17 cellular contexts compared by ENCODE assay signal in the genomic region with DNA sequence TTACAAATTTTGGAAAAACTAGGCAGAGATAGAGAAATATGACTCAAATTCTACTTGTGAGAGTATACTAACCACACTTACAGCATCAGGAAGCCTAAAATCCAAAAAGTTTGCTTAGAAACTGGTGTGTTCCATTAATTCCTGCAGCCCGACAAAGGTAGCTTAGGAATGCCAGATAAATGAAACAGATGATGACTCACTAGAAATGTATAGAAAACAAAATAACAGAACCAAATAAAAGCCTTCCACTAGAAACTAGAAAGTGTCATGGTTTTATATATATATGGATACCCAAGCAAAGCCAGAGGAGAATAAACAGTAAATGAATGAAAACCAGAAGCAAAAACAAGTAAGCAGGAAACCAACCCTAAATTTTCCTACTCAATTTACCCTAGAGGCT.
DNase-seq lines count a peak whose midpoint lies in the region; ATAC-seq, FAIRE-seq and TF ChIP-seq lines count a peak whose summit lies in the region.
"Had no signal": no experiment of that assay in that cellular context is flagged by ENCODE, and none has a peak within 500 bp of the region (broad histone marks: within the 10 kb centered on the region; RNA-seq: fewer than 3 reads in every experiment).

No MANE protein-coding gene starts in this region.

- POLR2A ChIA-PET in PC-3 (lab: Charles Lee; ENCODE audit: unreplicated experiment), result no interaction called here

- H3K9me3 Mint-ChIP-seq in GM23338, result no peaks in the 10 kb centered on the region

- no peak overlapping the region for H2AFZ ChIP-seq in GM23338
- no peak overlapping the region; the same call in 1 of the 2 replicates for H2AFZ ChIP-seq in PC-3 (ENCODE audit: low read length)

- peaks cover 5% of the 10 kb centered on the region; the same call in 1 of the 2 replicates for H3K9me2 ChIP-seq in GM23338 (ENCODE audit: insufficient read depth)
- no peaks in the 10 kb centered on the region for H3K9me2 ChIP-seq in PC-3 (replicated peaks; ENCODE audit: low read length)

- H4K20me1 ChIP-seq in GM23338 (replicated peaks; ENCODE audit: insufficient read depth) (no peaks in the 10 kb centered on the region), PC-3 (ENCODE audit: low read length) (no peaks in the 10 kb centered on the region)
- H4K20me1 ChIP-seq: BLaER1 had no signal

- H3K4me1 Mint-ChIP-seq in GM23338, result peaks cover 45% of the 10 kb centered on the region
- H3K4me1 Mint-ChIP-seq: CD8-positive, alpha-beta memory T cell had no signal

- H3K9me3 ChIP-seq in PC-3 (ENCODE audit: low read length) (no peaks in the 10 kb centered on the region), pancreas (no peaks in the 10 kb centered on the region)
- H3K9me3 ChIP-seq: BLaER1 had no signal

- H3K36me3 ChIP-seq in GM23338 (ENCODE audit: insufficient read depth) (no peaks in the 10 kb centered on the region), PC-3 (ENCODE audit: low read depth, low read length) (no peaks in the 10 kb centered on the region), bronchial epithelial cell (ENCODE audit: control insufficient read depth, insufficient read depth, low read length) (no peaks in the 10 kb centered on the region), pancreas (no peaks in the 10 kb centered on the region)
- H3K36me3 ChIP-seq: BLaER1 had no signal

- intact Hi-C loops in PC-3 (cut with micrococcal nuclease), result no loop called here
- intact Hi-C loops in pancreas (cut with DNase I), result no loop called here

- no peaks in the 10 kb centered on the region for H3K27me3 ChIP-seq in GM23338 (ENCODE audit: insufficient read depth)
- no peaks in the 10 kb centered on the region for H3K27me3 ChIP-seq in PC-3 (ENCODE audit: low read length)
- H3K27me3 ChIP-seq in bronchial epithelial cell (ENCODE audit: control insufficient read depth, insufficient read depth, low read length), result no peaks in the 10 kb centered on the region
- H3K27me3 ChIP-seq in pancreas, result no peaks in the 10 kb centered on the region
- H3K27me3 ChIP-seq: BLaER1 had no signal

- peak; percentile 9 for DNase-seq in GM23338 (ENCODE audit: low spot score)
- peak; percentile 7 for DNase-seq in HT1080 (ENCODE audit: low read depth)
- peak; percentile 59 for DNase-seq in PC-3
- peak; percentile 26 for DNase-seq in bronchial epithelial cell (ENCODE audit: low read depth)
- DNase-seq in NOMO-1 (lab: John Stamatoyannopoulos, UW; ENCODE audit: unreplicated experiment in 2 of 2), result no peak
- DNase-seq in pancreas, result no peak
- DNase-seq in COR-L47 (lab: John Stamatoyannopoulos, UW), result no peak
- no peak for DNase-seq in stimulated activated naive CD4-positive, alpha-beta T cell (lab: John Stamatoyannopoulos, UW)
- DNase-seq: 8988T; AML-193; CD8-positive, alpha-beta memory T cell; DMS53; GOT3; HCEC 1CT; HFFc6 had no signal

- no peaks in the 10 kb centered on the region for H3F3A ChIP-seq in GM23338 (replicated peaks; ENCODE audit: low read depth)
- H3F3A ChIP-seq in PC-3 (ENCODE audit: low read length, unreplicated experiment), result no peaks in the 10 kb centered on the region

- H3K4me2 ChIP-seq in GM23338, result peak overlapping the region; percentile 54
- peak overlapping the region; percentile 40 for H3K4me2 ChIP-seq in PC-3 (ENCODE audit: low read length)
- H3K4me2 ChIP-seq: BLaER1 had no signal

- H3K36me3 Mint-ChIP-seq in GM23338 (ENCODE audit: low read depth), result peaks cover 11% of the 10 kb centered on the region; the same call in 2 of the 3 replicates

- ATAC-seq in GM23338 (no peak), PC-3 (peak; percentile 71), pancreas (no peak)
- ATAC-seq: HepG2 had no signal

- peaks cover 2% of the 10 kb centered on the region for H3K27me3 Mint-ChIP-seq in GM23338 (ENCODE audit: insufficient read depth, low read depth, poor library complexity)
- H3K27me3 Mint-ChIP-seq: CD8-positive, alpha-beta memory T cell had no signal

- FAIRE-seq in bronchial epithelial cell (lab: Jason Lieb, UNC) (no peak), pancreas (lab: Jason Lieb, UNC) (no peak)
- FAIRE-seq: HepG2 had no signal

- H3K9ac ChIP-seq in PC-3 (ENCODE audit: low read length), result no peak overlapping the region
- H3K9ac ChIP-seq: BLaER1 had no signal

- peaks cover 54% of the 10 kb centered on the region for H3K4me1 ChIP-seq in GM23338 (ENCODE audit: insufficient read depth)
- H3K4me1 ChIP-seq in PC-3 (ENCODE audit: insufficient read depth, low read length), result peaks cover 13% of the 10 kb centered on the region
- no peaks in the 10 kb centered on the region for H3K4me1 ChIP-seq in pancreas
- H3K4me1 ChIP-seq: BLaER1 had no signal

- CTCF ChIA-PET in PC-3 (lab: Charles Lee), result no interaction called here

- BruUV-seq in PC-3 (replicated peaks; lab: Mats Ljungman, UMichigan), result no TSS peak

- H3K79me2 ChIP-seq in GM23338 (replicated peaks; ENCODE audit: insufficient read depth), result no peaks in the 10 kb centered on the region
- H3K79me2 ChIP-seq in PC-3 (ENCODE audit: low read length), result no peaks in the 10 kb centered on the region

- H3K4me3 ChIP-seq in GM23338 (no peak overlapping the region), PC-3 (ENCODE audit: low read length) (no peak overlapping the region), bronchial epithelial cell (ENCODE audit: low read depth, low read length) (no peak overlapping the region), pancreas (no peak overlapping the region)
- H3K4me3 ChIP-seq: BLaER1 had no signal

- no peak overlapping the region for H3K27ac Mint-ChIP-seq in GM23338
- H3K27ac Mint-ChIP-seq: CD8-positive, alpha-beta memory T cell; HFFc6 had no signal

- WGBS in pancreas, 2 donors, result 54 to 61% methylated on average over 1 of the region's 1 CpG

- H3K4me3 Mint-ChIP-seq in GM23338, result no peak overlapping the region
- H3K4me3 Mint-ChIP-seq: CD8-positive, alpha-beta memory T cell; HFFc6 had no signal

- H3K27ac ChIP-seq in GM23338 (ENCODE audit: low read depth) (peak overlapping the region; percentile 92), PC-3 (ENCODE audit: low read length) (no peak overlapping the region), pancreas (no peak overlapping the region)
- H3K27ac ChIP-seq: BLaER1 had no signal

- TF ChIP-seq CTCF in GM23338 (conservative IDR thresholded peaks at IDR 0.05; ENCODE audit: low read depth in 2 of 2) (no peak), PC-3 (conservative IDR thresholded peaks at IDR 0.05; ENCODE audit: low read depth, low read length) (no peak), bronchial epithelial cell (IDR thresholded peaks at IDR 0.05; ENCODE audit: insufficient read depth, low read length, severe bottlenecking) (no peak), pancreas (IDR thresholded peaks at IDR 0.05) (no peak)

TF ChIP-seq in GM23338, 12 proteins besides CTCF, POLR2A, EP300 and RAD21:
- TF ChIP-seq POLR2AphosphoS5 (IDR thresholded peaks at IDR 0.05; ENCODE audit: low read depth), result no peak
- TF ChIP-seq ZNF114 (CRISPR knock-in tag; IDR thresholded peaks at IDR 0.05), result no peak
- no peak for TF ChIP-seq ZNF331 (CRISPR knock-in tag; IDR thresholded peaks at IDR 0.05; ENCODE audit: low read depth)
TF ChIP-seq in GM23338: peak in this region for 0.

Comparison
In these comparisons a context has a peak if more than half of its experiments do, and no peak if none do; other contexts are left out.
1. DNase-seq: peak in GM23338 (single experiment), HT1080 (single experiment), PC-3 (single experiment) and bronchial epithelial cell (single experiment); none in NOMO-1 (0 of 2), pancreas (0 of 6), COR-L47 (single experiment) and stimulated activated naive CD4-positive, alpha-beta T cell (0 of 6).